ENCODE assay signal across 1 cellular context in the genomic region with DNA sequence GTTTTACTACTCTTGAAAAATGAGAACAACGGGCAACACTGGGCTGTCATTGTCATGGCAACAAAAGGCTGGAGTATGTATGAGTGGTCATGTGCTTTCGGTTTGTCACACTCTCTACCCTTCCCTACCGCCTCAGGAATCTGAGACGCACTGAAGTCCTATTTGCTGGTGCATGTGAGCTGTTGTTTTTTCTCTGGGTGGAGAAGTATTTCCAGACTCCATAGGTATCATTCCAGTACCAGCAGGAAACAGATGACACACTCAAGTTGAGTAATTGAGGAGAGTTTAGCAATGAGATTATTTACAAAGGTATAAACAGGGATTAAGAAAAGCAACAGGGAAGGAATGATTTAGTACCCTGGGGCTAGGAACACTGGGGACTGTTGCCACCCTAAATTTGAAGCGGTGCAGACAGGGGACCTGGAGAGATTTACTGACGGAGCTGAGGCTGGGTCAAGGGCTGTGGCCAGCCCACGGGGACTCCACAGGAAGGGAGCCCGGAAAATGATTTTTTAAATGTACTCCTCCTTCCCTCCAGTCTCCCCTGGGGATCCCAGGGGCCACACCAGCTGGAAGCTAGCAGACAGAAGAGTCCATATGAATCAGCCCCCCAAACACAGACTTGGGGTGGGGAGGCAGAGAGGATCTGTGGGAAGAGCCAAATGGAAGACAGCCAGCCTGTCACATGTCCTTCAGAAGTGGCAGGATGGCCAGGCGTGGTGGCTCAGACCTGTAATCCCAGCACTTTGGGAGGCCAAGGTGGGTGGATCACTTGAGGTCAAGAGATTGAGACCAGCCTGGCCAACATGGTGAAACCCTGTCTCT.
TF ChIP-seq lines count a peak whose summit lies in the region.

No MANE protein-coding gene starts in this region.

TF ChIP-seq in A549, 52 proteins besides CTCF, POLR2A, EP300 and RAD21 (continued from another document):
- TF ChIP-seq, protein P1, sequence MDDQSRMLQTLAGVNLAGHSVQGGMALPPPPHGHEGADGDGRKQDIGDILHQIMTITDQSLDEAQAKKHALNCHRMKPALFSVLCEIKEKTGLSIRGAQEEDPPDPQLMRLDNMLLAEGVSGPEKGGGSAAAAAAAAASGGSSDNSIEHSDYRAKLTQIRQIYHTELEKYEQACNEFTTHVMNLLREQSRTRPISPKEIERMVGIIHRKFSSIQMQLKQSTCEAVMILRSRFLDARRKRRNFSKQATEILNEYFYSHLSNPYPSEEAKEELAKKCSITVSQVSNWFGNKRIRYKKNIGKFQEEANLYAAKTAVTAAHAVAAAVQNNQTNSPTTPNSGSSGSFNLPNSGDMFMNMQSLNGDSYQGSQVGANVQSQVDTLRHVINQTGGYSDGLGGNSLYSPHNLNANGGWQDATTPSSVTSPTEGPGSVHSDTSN (IDR thresholded peaks at IDR 0.05) = no peak
- TF ChIP-seq HEYL (CRISPR knock-in tag; IDR thresholded peaks at IDR 0.05) (no peak), RNF2 (IDR thresholded peaks at IDR 0.05; ENCODE audit: borderline replicate concordance, low read depth) (no peak), JUN (IDR thresholded peaks at IDR 0.05) (peak; percentile 78 to 94; a peak in 3 of 5 replicates), RCOR1 (IDR thresholded peaks at IDR 0.05; ENCODE audit: low read depth, low read length) (0 out of 2 replicates have a peak, but pooled peaks have one; percentile 14), NFE2L2 (conservative IDR thresholded peaks at IDR 0.05; ENCODE audit: low read length) (no peak), SMC3 (IDR thresholded peaks at IDR 0.05) (no peak), CHD4 (IDR thresholded peaks at IDR 0.05; ENCODE audit: borderline replicate concordance) (no peak), FOXS1 (CRISPR knock-in tag; IDR thresholded peaks at IDR 0.05) (0 out of 2 replicates have a peak, but pooled peaks have one; percentile 22), PHF8 (IDR thresholded peaks at IDR 0.05; ENCODE audit: borderline replicate concordance, low read depth) (no peak), RFX5 (IDR thresholded peaks at IDR 0.05) (peak; percentile 89), GATA3 (IDR thresholded peaks at IDR 0.05; ENCODE audit: borderline replicate concordance) (peak; percentile 54; the same call in 1 of the 2 replicates), JUNB (IDR thresholded peaks at IDR 0.05) (peak; percentile 86)
- TF ChIP-seq, protein P2, sequence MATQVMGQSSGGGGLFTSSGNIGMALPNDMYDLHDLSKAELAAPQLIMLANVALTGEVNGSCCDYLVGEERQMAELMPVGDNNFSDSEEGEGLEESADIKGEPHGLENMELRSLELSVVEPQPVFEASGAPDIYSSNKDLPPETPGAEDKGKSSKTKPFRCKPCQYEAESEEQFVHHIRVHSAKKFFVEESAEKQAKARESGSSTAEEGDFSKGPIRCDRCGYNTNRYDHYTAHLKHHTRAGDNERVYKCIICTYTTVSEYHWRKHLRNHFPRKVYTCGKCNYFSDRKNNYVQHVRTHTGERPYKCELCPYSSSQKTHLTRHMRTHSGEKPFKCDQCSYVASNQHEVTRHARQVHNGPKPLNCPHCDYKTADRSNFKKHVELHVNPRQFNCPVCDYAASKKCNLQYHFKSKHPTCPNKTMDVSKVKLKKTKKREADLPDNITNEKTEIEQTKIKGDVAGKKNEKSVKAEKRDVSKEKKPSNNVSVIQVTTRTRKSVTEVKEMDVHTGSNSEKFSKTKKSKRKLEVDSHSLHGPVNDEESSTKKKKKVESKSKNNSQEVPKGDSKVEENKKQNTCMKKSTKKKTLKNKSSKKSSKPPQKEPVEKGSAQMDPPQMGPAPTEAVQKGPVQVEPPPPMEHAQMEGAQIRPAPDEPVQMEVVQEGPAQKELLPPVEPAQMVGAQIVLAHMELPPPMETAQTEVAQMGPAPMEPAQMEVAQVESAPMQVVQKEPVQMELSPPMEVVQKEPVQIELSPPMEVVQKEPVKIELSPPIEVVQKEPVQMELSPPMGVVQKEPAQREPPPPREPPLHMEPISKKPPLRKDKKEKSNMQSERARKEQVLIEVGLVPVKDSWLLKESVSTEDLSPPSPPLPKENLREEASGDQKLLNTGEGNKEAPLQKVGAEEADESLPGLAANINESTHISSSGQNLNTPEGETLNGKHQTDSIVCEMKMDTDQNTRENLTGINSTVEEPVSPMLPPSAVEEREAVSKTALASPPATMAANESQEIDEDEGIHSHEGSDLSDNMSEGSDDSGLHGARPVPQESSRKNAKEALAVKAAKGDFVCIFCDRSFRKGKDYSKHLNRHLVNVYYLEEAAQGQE (IDR thresholded peaks at IDR 0.05) = no peak
- TF ChIP-seq, protein P3, sequence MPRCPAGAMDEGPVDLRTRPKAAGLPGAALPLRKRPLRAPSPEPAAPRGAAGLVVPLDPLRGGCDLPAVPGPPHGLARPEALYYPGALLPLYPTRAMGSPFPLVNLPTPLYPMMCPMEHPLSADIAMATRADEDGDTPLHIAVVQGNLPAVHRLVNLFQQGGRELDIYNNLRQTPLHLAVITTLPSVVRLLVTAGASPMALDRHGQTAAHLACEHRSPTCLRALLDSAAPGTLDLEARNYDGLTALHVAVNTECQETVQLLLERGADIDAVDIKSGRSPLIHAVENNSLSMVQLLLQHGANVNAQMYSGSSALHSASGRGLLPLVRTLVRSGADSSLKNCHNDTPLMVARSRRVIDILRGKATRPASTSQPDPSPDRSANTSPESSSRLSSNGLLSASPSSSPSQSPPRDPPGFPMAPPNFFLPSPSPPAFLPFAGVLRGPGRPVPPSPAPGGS (IDR thresholded peaks at IDR 0.05) = peak; percentile 81; the same call in 1 of the 3 replicates
- TF ChIP-seq, protein P4, sequence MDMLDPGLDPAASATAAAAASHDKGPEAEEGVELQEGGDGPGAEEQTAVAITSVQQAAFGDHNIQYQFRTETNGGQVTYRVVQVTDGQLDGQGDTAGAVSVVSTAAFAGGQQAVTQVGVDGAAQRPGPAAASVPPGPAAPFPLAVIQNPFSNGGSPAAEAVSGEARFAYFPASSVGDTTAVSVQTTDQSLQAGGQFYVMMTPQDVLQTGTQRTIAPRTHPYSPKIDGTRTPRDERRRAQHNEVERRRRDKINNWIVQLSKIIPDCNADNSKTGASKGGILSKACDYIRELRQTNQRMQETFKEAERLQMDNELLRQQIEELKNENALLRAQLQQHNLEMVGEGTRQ (IDR thresholded peaks at IDR 0.05) = peak; percentile 61
- TF ChIP-seq, protein P5, sequence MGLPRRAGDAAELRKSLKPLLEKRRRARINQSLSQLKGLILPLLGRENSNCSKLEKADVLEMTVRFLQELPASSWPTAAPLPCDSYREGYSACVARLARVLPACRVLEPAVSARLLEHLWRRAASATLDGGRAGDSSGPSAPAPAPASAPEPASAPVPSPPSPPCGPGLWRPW (IDR thresholded peaks at IDR 0.05) = peak; percentile 97
TF ChIP-seq in A549: peak in this region for 12.
